In genomic region chr19:34309368-34310138, GRCh38 we compare ENCODE assay signal across 16 cellular contexts. TPM values are rescaled to one million over a fixed set of nuclear protein-coding genes. Genes with fewer than 3 reads are reported as not detected.
DNase-seq lines count a peak whose midpoint lies in the region; ATAC-seq and TF ChIP-seq lines count a peak whose summit lies in the region.
"Had no signal": no experiment of that assay in that cellular context is flagged by ENCODE, and none has a peak within 500 bp of the region (broad histone marks: within the 10 kb centered on the region; RNA-seq: fewer than 3 reads in every experiment).

No MANE protein-coding gene starts in this region.

- H3K27ac ChIP-seq in C4-2B (peak overlapping the region; percentile 92), colonic mucosa (peak overlapping the region; percentile 74)
- H3K27ac ChIP-seq: PC-9, WERI-Rb-1 had no signal

- no peaks in the 10 kb centered on the region for H3K9me3 Mint-ChIP-seq in HFFc6

- peak; percentile 59 for DNase-seq in NCI-H345 treated with DMSO at 0.1 percent for 48 hours (lab: John Stamatoyannopoulos, UW; ENCODE audit: unreplicated experiment)
- no peak for DNase-seq in colonic mucosa
- DNase-seq in sciatic nerve (ENCODE audit: low spot score) = peak; percentile 12
- no peak for DNase-seq in NCI-H1930 (lab: John Stamatoyannopoulos, UW)
- no peak for DNase-seq in HFFc6
- DNase-seq in AG08395 (ENCODE audit: low spot score) = no peak
- DNase-seq in foreskin fibroblast = no peak
- DNase-seq: IMR-90, mesendoderm, NCI-H1105, NCI-H446, PC-9, WERI-Rb-1 had no signal

- H3K36me3 ChIP-seq in colonic mucosa = no peaks in the 10 kb centered on the region
- H3K36me3 ChIP-seq: tibial nerve had no signal

- H3K9me3 ChIP-seq in colonic mucosa = no peaks in the 10 kb centered on the region
- H3K9me3 ChIP-seq: tibial nerve had no signal

- no peak overlapping the region for H3K4me3 Mint-ChIP-seq in HFFc6

- H3K27ac Mint-ChIP-seq in HFFc6 = no peak overlapping the region

- peaks cover 21% of the 10 kb centered on the region for H3K36me3 Mint-ChIP-seq in HFFc6 (ENCODE audit: low read depth)

- ATAC-seq in sciatic nerve = no peak
- ATAC-seq: SK-N-SH treated with all-trans-retinoic acid at 6 μM for 48 hours had no signal

- no peaks in the 10 kb centered on the region for H3K27me3 ChIP-seq in colonic mucosa
- H3K27me3 ChIP-seq: tibial nerve had no signal

- H3K9ac ChIP-seq in colonic mucosa (ENCODE audit: low read depth in 2 of 2, low read length in 2 of 2) = peak overlapping the region in 1 of 2 donors; percentile 62

- TF ChIP-seq CTCF in C4-2B (conservative IDR thresholded peaks at IDR 0.05) (no peak), colonic mucosa (IDR thresholded peaks at IDR 0.05) (no peak), HFFc6 (IDR thresholded peaks at IDR 0.05) (no peak), foreskin fibroblast (IDR thresholded peaks at IDR 0.05; ENCODE audit: low read depth, low read length) (no peak)

- H3K4me1 Mint-ChIP-seq in HFFc6 (ENCODE audit: low read depth) = peaks cover 33% of the 10 kb centered on the region

- no peaks in the 10 kb centered on the region; the same call in 1 of the 2 replicates for H3K27me3 Mint-ChIP-seq in HFFc6 (ENCODE audit: insufficient read depth)

- H3K4me1 ChIP-seq in colonic mucosa = peaks cover 4% of the 10 kb centered on the region

- H3K4me3 ChIP-seq in colonic mucosa (no peak overlapping the region), foreskin fibroblast (ENCODE audit: low read depth in 1 of 2, low read length in 2 of 2) (no peak overlapping the region)
- H3K4me3 ChIP-seq: PC-9, tibial nerve had no signal

- intact Hi-C loops in colonic mucosa (cut with DNase I) (no loop called here), sciatic nerve (cut with DNase I) (no loop called here)

RNA-seq across cellular contexts. Expression of gene GARRE1, which starts 55.2 kb away (rescaled TPM):
- 10 to 100 TPM; 13.0 to 26.7 TPM for total RNA-seq in colonic mucosa
- 59.9 TPM for total RNA-seq in sciatic nerve
- total RNA-seq in HFFc6 (2021; fragmentation: NEBNext Ultra II Directional; extraction: Animal tissue kit (Norgen Biotek cat#: 25700)) = 10 to 100 TPM; 16.2 to 26.0 (median 22.7) TPM

RNA-seq across cellular contexts. Expression of gene GPI, which starts 55.4 kb away (rescaled TPM):
- total RNA-seq in colonic mucosa = 100 to 1,000 TPM; 470 to 592 TPM
- 152 TPM for total RNA-seq in sciatic nerve
- total RNA-seq in HFFc6 (2021; fragmentation: NEBNext Ultra II Directional; extraction: Animal tissue kit (Norgen Biotek cat#: 25700)) = 100 to 1,000 TPM; 171 to 254 (median 212) TPM

Comparison
In these comparisons a context has a peak if more than half of its experiments do, and no peak if none do; other contexts are left out.
1. DNase-seq: peak in NCI-H345 treated with DMSO at 0.1 percent for 48 hours (single experiment) and sciatic nerve (single experiment); none in colonic mucosa (single experiment), NCI-H1930 (0 of 2), HFFc6 (single experiment), AG08395 (single experiment) and foreskin fibroblast (0 of 2).